Comparison of ENCODE assay signal across 16 cellular contexts in genomic region chr3:130658666-130659065, GRCh38.
DNase-seq lines count a peak whose midpoint lies in the region; ATAC-seq and TF ChIP-seq lines count a peak whose summit lies in the region.
"Had no signal": no experiment of that assay in that cellular context is flagged by ENCODE, and none has a peak within 500 bp of the region (broad histone marks: within the 10 kb centered on the region; RNA-seq: fewer than 3 reads in every experiment).

No MANE protein-coding gene starts in this region.

- CTCF ChIA-PET in PC-9 (lab: Charles Lee) = no interaction called here

- WGBS in right cardiac atrium = 60% methylated on average over 4 of the region's 4 CpGs

- peak; percentile 27 for ATAC-seq in Right ventricle myocardium superior (ENCODE audit: poor library complexity)
- ATAC-seq in right cardiac atrium = no peak
- ATAC-seq in left colon = no peak
- no peak for ATAC-seq in natural killer cell treated with Interleukin-12 subunit alpha and Interleukin-12 subunit beta and Interleukin-15 and Interleukin-18, amount 100 ng/mL, for 72 hours
- ATAC-seq: HepG2 had no signal

- no peaks in the 10 kb centered on the region for H3K9me3 Mint-ChIP-seq in natural killer cell treated with Interleukin-12 subunit alpha and Interleukin-12 subunit beta and Interleukin-15 and Interleukin-18, amount 100 ng/mL, for 72 hours

- no peak overlapping the region for H3K27ac ChIP-seq in right atrium auricular region
- H3K27ac ChIP-seq in right cardiac atrium (ENCODE audit: low read length) = no peak overlapping the region
- H3K27ac ChIP-seq in PC-9 = no peak overlapping the region
- H3K27ac ChIP-seq: Peyer's patch had no signal

- H3K4me2 ChIP-seq in PC-9 = no peak overlapping the region

- no peaks in the 10 kb centered on the region for H3K4me1 Mint-ChIP-seq in natural killer cell treated with Interleukin-12 subunit alpha and Interleukin-12 subunit beta and Interleukin-15 and Interleukin-18, amount 100 ng/mL, for 72 hours (ENCODE audit: low read depth in 2 of 2)

- H3K4me1 ChIP-seq in right atrium auricular region (peaks cover 0 to 17% of the 10 kb centered on the region in 2 donors), right cardiac atrium (ENCODE audit: control insufficient read depth, insufficient read depth, low read length) (peaks cover 1% of the 10 kb centered on the region), PC-9 (replicated peaks; ENCODE audit: insufficient read depth) (no peaks in the 10 kb centered on the region)
- H3K4me1 ChIP-seq: Peyer's patch had no signal

- no peak overlapping the region for H2AFZ ChIP-seq in PC-9

- H3K27me3 ChIP-seq in right atrium auricular region (no peaks in the 10 kb centered on the region), right cardiac atrium (ENCODE audit: control insufficient read depth, insufficient read depth) (no peaks in the 10 kb centered on the region), PC-9 (ENCODE audit: insufficient read depth, low read depth) (no peaks in the 10 kb centered on the region)
- H3K27me3 ChIP-seq: Peyer's patch had no signal

- no peak overlapping the region for H3K4me3 Mint-ChIP-seq in natural killer cell treated with Interleukin-12 subunit alpha and Interleukin-12 subunit beta and Interleukin-15 and Interleukin-18, amount 100 ng/mL, for 72 hours

- POLR2A ChIA-PET in PC-9 (lab: Charles Lee; ENCODE audit: unreplicated experiment) = interaction anchor here (1.0 kb wide), 1 partner anchor 120 kb away, joined by 7 read pairs; no protein-coding TSS in a partner anchor

- intact Hi-C loops in Right ventricle myocardium superior (cut with DNase I) = no loop called here
- intact Hi-C loops in right cardiac atrium (cut with DNase I) = no loop called here
- intact Hi-C loops in PC-9 (cut with micrococcal nuclease; ENCODE audit: unreplicated experiment) = no loop called here
- intact Hi-C loops in left colon (cut with DNase I, micrococcal nuclease) = no loop called here

- DNase-seq in Right ventricle myocardium superior (no peak), right atrium auricular region (ENCODE audit: low spot score) (no peak), amniotic epithelial cell (ENCODE audit: low read depth) (peak; percentile 49), right cardiac atrium (peak in 2 of 3 donors; percentile 33 to 43), PC-9 (no peak), left colon (no peak)
- DNase-seq in natural killer cell treated with Interleukin-12 subunit alpha and Interleukin-12 subunit beta and Interleukin-15 and Interleukin-18, amount 100 ng/mL, for 72 hours (ENCODE audit: low spot score) = no peak
- no peak for DNase-seq in stimulated activated naive CD4-positive, alpha-beta T cell (lab: John Stamatoyannopoulos, UW)
- DNase-seq: aorta; foreskin melanocyte; left cardiac atrium; NCI-H2029; occipital lobe; Peyer's patch; stimulated activated CD4-positive, alpha-beta T cell treated with anti-CD3 and anti-CD28 coated beads, Interleukin-4, amount 100 ng/mL, for 1 hour had no signal

- no peaks in the 10 kb centered on the region for H4K20me1 ChIP-seq in PC-9 (ENCODE audit: insufficient read depth)

- no peaks in the 10 kb centered on the region for H3K36me3 ChIP-seq in right atrium auricular region
- no peaks in the 10 kb centered on the region for H3K36me3 ChIP-seq in PC-9 (ENCODE audit: low read depth)
- H3K36me3 ChIP-seq: Peyer's patch had no signal

- no peak overlapping the region for H3K27ac Mint-ChIP-seq in natural killer cell treated with Interleukin-12 subunit alpha and Interleukin-12 subunit beta and Interleukin-15 and Interleukin-18, amount 100 ng/mL, for 72 hours

- no peaks in the 10 kb centered on the region for H3K27me3 Mint-ChIP-seq in natural killer cell treated with Interleukin-12 subunit alpha and Interleukin-12 subunit beta and Interleukin-15 and Interleukin-18, amount 100 ng/mL, for 72 hours

- no peaks in the 10 kb centered on the region for H3K9me2 ChIP-seq in PC-9 (ENCODE audit: insufficient read depth)

- no peaks in the 10 kb centered on the region for H3K79me2 ChIP-seq in PC-9 (ENCODE audit: low read depth)

- H3F3A ChIP-seq in PC-9 (ENCODE audit: insufficient read depth, low read depth) = no peaks in the 10 kb centered on the region

- no peaks in the 10 kb centered on the region for H3K36me3 Mint-ChIP-seq in natural killer cell treated with Interleukin-12 subunit alpha and Interleukin-12 subunit beta and Interleukin-15 and Interleukin-18, amount 100 ng/mL, for 72 hours

- no TSS peak for BruUV-seq in PC-9 (replicated peaks; lab: Mats Ljungman, UMichigan)

- H3K4me3 ChIP-seq in right atrium auricular region (no peak overlapping the region), right cardiac atrium (ENCODE audit: low read length) (no peak overlapping the region), PC-9 (no peak overlapping the region)
- H3K4me3 ChIP-seq: Peyer's patch had no signal

- H3K9me3 ChIP-seq in right atrium auricular region = no peaks in the 10 kb centered on the region
- H3K9me3 ChIP-seq in right cardiac atrium (ENCODE audit: control insufficient read depth, low read length) = no peaks in the 10 kb centered on the region
- no peaks in the 10 kb centered on the region for H3K9me3 ChIP-seq in PC-9 (ENCODE audit: insufficient read depth, low read depth)
- H3K9me3 ChIP-seq: Peyer's patch had no signal

- TF ChIP-seq CTCF in right atrium auricular region (IDR thresholded peaks at IDR 0.05) (no peak), PC-9 (conservative IDR thresholded peaks at IDR 0.05) (no peak)

Comparison
In these comparisons a context has a peak if more than half of its experiments do, and no peak if none do; other contexts are left out.
1. DNase-seq: peak in amniotic epithelial cell (single experiment) and right cardiac atrium (2 of 3); none in Right ventricle myocardium superior (single experiment), right atrium auricular region (single experiment), PC-9 (0 of 2), left colon (0 of 2), natural killer cell treated with Interleukin-12 subunit alpha and Interleukin-12 subunit beta and Interleukin-15 and Interleukin-18, amount 100 ng/mL, for 72 hours (single experiment) and stimulated activated naive CD4-positive, alpha-beta T cell (0 of 6).